8 cellular contexts compared by ENCODE assay signal in the genomic region with DNA sequence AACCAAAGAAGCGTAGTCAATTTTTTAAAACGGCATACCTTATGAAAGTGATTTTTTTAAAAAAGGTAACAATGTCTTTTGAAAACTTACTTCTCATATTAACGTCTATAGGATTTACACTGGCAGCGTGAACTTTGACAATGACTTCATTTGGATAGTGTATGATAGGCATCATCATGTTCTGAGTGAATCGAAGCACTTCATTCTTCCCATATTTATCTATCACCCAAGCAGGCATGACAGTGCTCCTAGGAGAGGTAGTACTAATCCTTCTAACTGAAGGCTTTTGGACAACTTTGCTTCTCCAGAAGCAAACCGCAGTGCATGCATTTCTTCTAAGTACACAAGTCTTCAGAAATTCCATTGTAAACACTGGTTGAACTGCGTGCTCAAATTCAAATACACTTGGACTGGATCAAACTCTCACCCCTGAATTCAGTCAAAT. TPM values are rescaled to one million over a fixed set of nuclear protein-coding genes. Genes with fewer than 3 reads are reported as not detected.
DNase-seq lines count a peak whose midpoint lies in the region; ATAC-seq lines count a peak whose summit lies in the region.

No MANE protein-coding gene starts in this region.

- H3K4me1 Mint-ChIP-seq in activated T-helper 17 cell treated with anti-CD3 and anti-CD28 coated beads, Interleukin-2, amount 50 U/mL, for 72 hours: peaks cover 13% of the 10 kb centered on the region
- H3K4me1 Mint-ChIP-seq in stimulated activated naive B cell treated with anti-CD40 and anti-IgM and Interleukin-4, amounts not matched to agents 10 μg/mL and 1 μg/mL and 100 μg/mL, for 72 hours: peaks cover 30 to 53% of the 10 kb centered on the region in 2 donors

- H3K9me3 ChIP-seq in iPS-18c (ENCODE audit: control insufficient read depth, insufficient read depth, low read length): no peaks in the 10 kb centered on the region

- ATAC-seq in HG03175 (IDR thresholded peaks at IDR 0.05; ENCODE audit: unreplicated experiment): peak; percentile 5
- peak; percentile 36 for ATAC-seq in activated T-helper 17 cell treated with anti-CD3 and anti-CD28 coated beads, Interleukin-2, amount 50 U/mL, for 72 hours (replicated peaks)
- ATAC-seq in stimulated activated naive B cell treated with anti-CD40 and anti-IgM and Interleukin-4, amounts not matched to agents 10 μg/mL and 1 μg/mL and 100 μg/mL, for 72 hours (replicated peaks): peak; percentile 3 to 10

- H3K4me3 ChIP-seq in iPS-18c (ENCODE audit: insufficient read depth, low read depth, low read length): peak overlapping the region; percentile 86

- DNase-seq in SIG-M5 treated with dmso at 0.1 percent for 504 hours (lab: John Stamatoyannopoulos, UW; ENCODE audit: unreplicated experiment) (peak; percentile 16), SIG-M5 (lab: John Stamatoyannopoulos, UW) (no peak), NK-92 (lab: John Stamatoyannopoulos, UW; ENCODE audit: unreplicated experiment) (no peak), NCI-H774 (lab: John Stamatoyannopoulos, UW) (no peak)
- DNase-seq in stimulated activated naive B cell treated with anti-CD40 and anti-IgM and Interleukin-4, amounts not matched to agents 10 μg/mL and 1 μg/mL and 100 μg/mL, for 72 hours: no peak

- peak overlapping the region; percentile 98 for H3K27ac Mint-ChIP-seq in activated T-helper 17 cell treated with anti-CD3 and anti-CD28 coated beads, Interleukin-2, amount 50 U/mL, for 72 hours
- H3K27ac Mint-ChIP-seq in stimulated activated naive B cell treated with anti-CD40 and anti-IgM and Interleukin-4, amounts not matched to agents 10 μg/mL and 1 μg/mL and 100 μg/mL, for 72 hours: peak overlapping the region; percentile 99

- H3K36me3 Mint-ChIP-seq in activated T-helper 17 cell treated with anti-CD3 and anti-CD28 coated beads, Interleukin-2, amount 50 U/mL, for 72 hours (ENCODE audit: low read depth): no peaks in the 10 kb centered on the region
- H3K36me3 Mint-ChIP-seq in stimulated activated naive B cell treated with anti-CD40 and anti-IgM and Interleukin-4, amounts not matched to agents 10 μg/mL and 1 μg/mL and 100 μg/mL, for 72 hours: peaks cover 3 to 17% of the 10 kb centered on the region in 2 donors

- H3K27me3 Mint-ChIP-seq in activated T-helper 17 cell treated with anti-CD3 and anti-CD28 coated beads, Interleukin-2, amount 50 U/mL, for 72 hours: no peaks in the 10 kb centered on the region
- H3K27me3 Mint-ChIP-seq in stimulated activated naive B cell treated with anti-CD40 and anti-IgM and Interleukin-4, amounts not matched to agents 10 μg/mL and 1 μg/mL and 100 μg/mL, for 72 hours: no peaks in the 10 kb centered on the region

- H3K9me3 Mint-ChIP-seq in activated T-helper 17 cell treated with anti-CD3 and anti-CD28 coated beads, Interleukin-2, amount 50 U/mL, for 72 hours: no peaks in the 10 kb centered on the region
- H3K9me3 Mint-ChIP-seq in stimulated activated naive B cell treated with anti-CD40 and anti-IgM and Interleukin-4, amounts not matched to agents 10 μg/mL and 1 μg/mL and 100 μg/mL, for 72 hours: no peaks in the 10 kb centered on the region

- peak overlapping the region; percentile 98 for H3K4me3 Mint-ChIP-seq in activated T-helper 17 cell treated with anti-CD3 and anti-CD28 coated beads, Interleukin-2, amount 50 U/mL, for 72 hours
- peak overlapping the region; percentile 93 to 94 for H3K4me3 Mint-ChIP-seq in stimulated activated naive B cell treated with anti-CD40 and anti-IgM and Interleukin-4, amounts not matched to agents 10 μg/mL and 1 μg/mL and 100 μg/mL, for 72 hours

RNA-seq across cellular contexts. Expression of gene RTN4IP1, which starts 0.6 kb away (rescaled TPM):
- total RNA-seq in activated T-helper 17 cell treated with anti-CD3 and anti-CD28 coated beads, Interleukin-2, amount 50 U/mL, for 72 hours: 1 to 10 TPM; 3.9 to 9.5 TPM

RNA-seq across cellular contexts. Expression of gene QRSL1, which starts 0.7 kb away (rescaled TPM):
- total RNA-seq in activated T-helper 17 cell treated with anti-CD3 and anti-CD28 coated beads, Interleukin-2, amount 50 U/mL, for 72 hours: 10 to 100 TPM; 10.9 to 18.2 TPM
